In the genomic region with DNA sequence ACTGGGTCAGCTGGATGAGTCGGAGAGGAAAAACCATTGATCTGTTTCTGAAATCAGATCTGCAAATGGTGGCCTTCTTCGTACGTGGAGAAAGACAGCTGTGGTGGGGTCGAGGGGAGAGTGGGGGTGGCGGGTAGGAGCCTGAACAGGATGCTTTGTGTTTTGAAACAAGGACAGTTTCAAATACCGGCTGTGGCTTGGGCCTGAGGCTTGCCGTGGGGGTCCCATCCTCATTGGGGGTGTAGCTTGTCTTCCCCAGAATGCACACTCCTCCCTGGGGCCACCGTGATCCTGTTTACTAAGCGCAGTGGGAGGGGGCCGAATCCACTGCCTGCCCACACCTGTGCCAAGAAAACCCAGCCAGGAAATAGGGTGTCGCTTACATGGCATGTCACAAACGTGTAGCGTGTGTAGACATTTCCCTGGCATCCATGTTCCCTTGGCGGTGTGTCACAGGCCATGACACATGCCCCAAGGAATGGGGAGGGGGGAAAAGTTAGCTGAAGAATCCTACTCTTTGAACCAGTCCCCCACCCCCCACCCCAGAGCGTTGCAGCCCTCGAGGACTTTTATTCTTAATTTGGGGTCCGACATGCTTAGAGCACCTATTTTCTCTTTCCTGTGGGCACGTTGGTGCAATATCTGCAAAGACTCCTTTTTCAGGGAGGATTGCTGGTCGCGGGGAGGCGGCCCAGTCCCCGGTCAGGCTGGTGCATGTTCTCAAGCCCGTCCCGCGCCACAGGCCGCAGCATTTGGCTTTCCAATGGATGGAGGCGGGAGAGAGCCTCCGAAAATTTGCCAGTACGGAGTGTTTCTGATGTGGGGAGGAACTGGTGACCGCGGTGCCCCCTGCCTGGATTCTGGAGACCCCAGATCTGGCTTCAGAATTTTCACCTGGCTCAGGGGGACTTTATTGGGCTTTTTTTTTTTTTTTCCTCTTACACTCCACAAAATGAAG, we compare ENCODE assay signal across 8 cellular contexts. TPM values are rescaled to one million over a fixed set of nuclear protein-coding genes. Genes with fewer than 3 reads are reported as not detected.
DNase-seq lines count a peak whose midpoint lies in the region; ATAC-seq lines count a peak whose summit lies in the region.

No MANE protein-coding gene starts in this region.

- peaks cover 43% of the 10 kb centered on the region for H3K4me1 ChIP-seq in HUES6 (ENCODE audit: control insufficient read depth, insufficient read depth, low read length)

- in situ Hi-C loops in Caki2 (cut with HindIII; ENCODE audit: low pct_unique_long_range_greater_than_20kb, low sequenced_read_pairs) = no loop called here

- no peak for ATAC-seq in activated naive CD8-positive, alpha-beta T cell treated with anti-CD3 and anti-CD28 coated beads, Interleukin-2, amount 50 U/mL, for 24 hours
- ATAC-seq in stimulated activated effector memory CD8-positive, alpha-beta T cell treated with anti-CD3 and anti-CD28 coated beads, Interleukin-12 subunit alpha, Interleukin-12 subunit beta, amount 100 ng/mL, for 72 hours = no peak

- peaks cover 11% of the 10 kb centered on the region for H3K36me3 Mint-ChIP-seq in activated naive CD8-positive, alpha-beta T cell treated with anti-CD3 and anti-CD28 coated beads, Interleukin-2, amount 50 U/mL, for 24 hours (ENCODE audit: low read depth)
- peaks cover 19% of the 10 kb centered on the region for H3K36me3 Mint-ChIP-seq in stimulated activated effector memory CD8-positive, alpha-beta T cell treated with anti-CD3 and anti-CD28 coated beads, Interleukin-12 subunit alpha, Interleukin-12 subunit beta, amount 100 ng/mL, for 72 hours

- H3K4me1 Mint-ChIP-seq in activated naive CD8-positive, alpha-beta T cell treated with anti-CD3 and anti-CD28 coated beads, Interleukin-2, amount 50 U/mL, for 24 hours = peaks cover 61% of the 10 kb centered on the region
- peaks cover 73% of the 10 kb centered on the region for H3K4me1 Mint-ChIP-seq in stimulated activated effector memory CD8-positive, alpha-beta T cell treated with anti-CD3 and anti-CD28 coated beads, Interleukin-12 subunit alpha, Interleukin-12 subunit beta, amount 100 ng/mL, for 72 hours

- no peaks in the 10 kb centered on the region for H3K9me3 ChIP-seq in HUES6 (ENCODE audit: control insufficient read depth, insufficient read depth, low read depth, low read length)
- H3K9me3 ChIP-seq in iPS-18c (ENCODE audit: control insufficient read depth, insufficient read depth, low read length) = no peaks in the 10 kb centered on the region

- no peak overlapping the region for H3K27ac ChIP-seq in HUES6 (ENCODE audit: low read depth, low read length)

- peak; percentile 63 for DNase-seq in Caki2 (ENCODE audit: low read depth)
- DNase-seq in activated naive CD8-positive, alpha-beta T cell treated with anti-CD3 and anti-CD28 coated beads, Interleukin-2, amount 50 U/mL, for 24 hours = no peak
- no peak for DNase-seq in stimulated activated effector memory CD8-positive, alpha-beta T cell treated with anti-CD3 and anti-CD28 coated beads, Interleukin-12 subunit alpha, Interleukin-12 subunit beta, amount 100 ng/mL, for 72 hours (ENCODE audit: low spot score in 2 of 2)
- DNase-seq in SW 1271 (lab: John Stamatoyannopoulos, UW) = no peak
- DNase-seq in globus pallidus (ENCODE audit: low spot score) = no peak
- DNase-seq in DMS53 treated with DMSO at 0.1 percent for 48 hours (lab: John Stamatoyannopoulos, UW; ENCODE audit: unreplicated experiment) = no peak

- H3K9me3 Mint-ChIP-seq in activated naive CD8-positive, alpha-beta T cell treated with anti-CD3 and anti-CD28 coated beads, Interleukin-2, amount 50 U/mL, for 24 hours = peaks cover 11% of the 10 kb centered on the region
- H3K9me3 Mint-ChIP-seq in stimulated activated effector memory CD8-positive, alpha-beta T cell treated with anti-CD3 and anti-CD28 coated beads, Interleukin-12 subunit alpha, Interleukin-12 subunit beta, amount 100 ng/mL, for 72 hours = peaks cover 3% of the 10 kb centered on the region

- H3K27me3 ChIP-seq in HUES6 (ENCODE audit: control insufficient read depth, insufficient read depth, low read length) = peaks cover 15% of the 10 kb centered on the region

- H3K27ac Mint-ChIP-seq in activated naive CD8-positive, alpha-beta T cell treated with anti-CD3 and anti-CD28 coated beads, Interleukin-2, amount 50 U/mL, for 24 hours = peak overlapping the region; percentile 79
- H3K27ac Mint-ChIP-seq in stimulated activated effector memory CD8-positive, alpha-beta T cell treated with anti-CD3 and anti-CD28 coated beads, Interleukin-12 subunit alpha, Interleukin-12 subunit beta, amount 100 ng/mL, for 72 hours = peak overlapping the region; percentile 92

- peak overlapping the region; percentile 85 for H3K4me3 Mint-ChIP-seq in activated naive CD8-positive, alpha-beta T cell treated with anti-CD3 and anti-CD28 coated beads, Interleukin-2, amount 50 U/mL, for 24 hours
- H3K4me3 Mint-ChIP-seq in stimulated activated effector memory CD8-positive, alpha-beta T cell treated with anti-CD3 and anti-CD28 coated beads, Interleukin-12 subunit alpha, Interleukin-12 subunit beta, amount 100 ng/mL, for 72 hours = peak overlapping the region; percentile 85

- H3K4me3 ChIP-seq in HUES6 (ENCODE audit: low read depth, low read length) (peak overlapping the region; percentile 89), iPS-18c (ENCODE audit: insufficient read depth, low read depth, low read length) (peak overlapping the region; percentile 72)

- peak overlapping the region; percentile 83 for H3K9ac ChIP-seq in HUES6 (ENCODE audit: low read length)

- peaks cover 2% of the 10 kb centered on the region for H3K27me3 Mint-ChIP-seq in activated naive CD8-positive, alpha-beta T cell treated with anti-CD3 and anti-CD28 coated beads, Interleukin-2, amount 50 U/mL, for 24 hours

- no peaks in the 10 kb centered on the region for H3K36me3 ChIP-seq in HUES6 (ENCODE audit: control insufficient read depth, insufficient read depth, low read length)

RNA-seq across cellular contexts. Expression of a gene that starts 2.0 kb away (rescaled TPM):
- 16.0 TPM in 2 replicates for total RNA-seq in Caki2 (2014; rRNA removed; shearing (Covaris generic); ENCODE audit: low replicate concordance)
